8 cellular contexts compared by ENCODE assay signal in genomic region chr15:77507151-77507847, GRCh38.
DNase-seq lines count a peak whose midpoint lies in the region; ATAC-seq and TF ChIP-seq lines count a peak whose summit lies in the region.

No MANE protein-coding gene starts in this region.

- ATAC-seq in sciatic nerve (peak; percentile 36), HG02938 (IDR thresholded peaks at IDR 0.05; ENCODE audit: unreplicated experiment) (no peak), HG03354 (IDR thresholded peaks at IDR 0.05; ENCODE audit: poor library complexity, severe bottlenecking, unreplicated experiment) (no peak), HG03280 (IDR thresholded peaks at IDR 0.05; ENCODE audit: unreplicated experiment) (no peak)

- DNase-seq in ELR (ENCODE audit: low read depth) (peak; percentile 35), SW480 (ENCODE audit: low spot score) (peak; percentile 11), left ventricle myocardium inferior (peak; percentile 75), sciatic nerve (ENCODE audit: low spot score) (peak; percentile 81), germinal center (ENCODE audit: low spot score) (no peak)

- H3K27me3 ChIP-seq in left ventricle myocardium inferior (ENCODE audit: low read depth): no peaks in the 10 kb centered on the region

- H3K9me3 ChIP-seq in left ventricle myocardium inferior (replicated peaks): no peaks in the 10 kb centered on the region

- H3K36me3 ChIP-seq in left ventricle myocardium inferior: no peaks in the 10 kb centered on the region

- TF ChIP-seq CTCF in left ventricle myocardium inferior (IDR thresholded peaks at IDR 0.05; ENCODE audit: borderline replicate concordance): no peak

- peak overlapping the region; percentile 41 for H3K4me3 ChIP-seq in left ventricle myocardium inferior

- intact Hi-C loops in left ventricle myocardium inferior (cut with micrococcal nuclease): no loop called here
- intact Hi-C loops in sciatic nerve (cut with DNase I): no loop called here

- peak overlapping the region; percentile 94 for H3K27ac ChIP-seq in left ventricle myocardium inferior (replicated peaks)

- peaks cover 81% of the 10 kb centered on the region for H3K4me1 ChIP-seq in left ventricle myocardium inferior
